Comparison of ENCODE assay signal across 21 cellular contexts in genomic region chr14:22648506-22648905, GRCh38. TPM values are rescaled to one million over a fixed set of nuclear protein-coding genes. Genes with fewer than 3 reads are reported as not detected.
"Had no signal": no experiment of that assay in that cellular context is flagged by ENCODE, and none has a peak within 500 bp of the region (broad histone marks: within the 10 kb centered on the region; RNA-seq: fewer than 3 reads in every experiment).

No MANE protein-coding gene starts in this region.

- H3K27ac Mint-ChIP-seq: activated CD8-positive, alpha-beta memory T cell treated with anti-CD3 and anti-CD28 coated beads, Interleukin-2, amount 10 ng/mL, durations not matched to agents 7 days and 5 days; activated naive CD4-positive, alpha-beta T cell treated with anti-CD3 and anti-CD28 coated beads, Interleukin-2, amount 50 U/mL, for 72 hours; natural killer cell; stimulated activated naive CD8-positive, alpha-beta T cell treated with anti-CD3 and anti-CD28 coated beads, Interleukin-15, Interleukin-2, amounts not matched to agents 100 ng/mL and 50 ng/mL, for 24 hours; T-helper 2 cell treated with Interferon-gamma antibody and Interleukin-4, amounts not matched to agents 5 μg/mL and 100 μg/mL, for 36 hours had no signal

- H3K36me3 ChIP-seq: prostate gland, tibial artery had no signal

- H3K27me3 Mint-ChIP-seq: activated CD8-positive, alpha-beta memory T cell treated with anti-CD3 and anti-CD28 coated beads, Interleukin-2, amount 10 ng/mL, durations not matched to agents 7 days and 5 days; stimulated activated naive CD8-positive, alpha-beta T cell treated with anti-CD3 and anti-CD28 coated beads, Interleukin-15, Interleukin-2, amounts not matched to agents 100 ng/mL and 50 ng/mL, for 24 hours had no signal

- H3K4me1 ChIP-seq: prostate gland had no signal

- H3K4me3 ChIP-seq: dorsolateral prefrontal cortex, lung, mucosa of descending colon, prostate gland, tibial artery had no signal

- H3K9me3 ChIP-seq: mucosa of descending colon, prostate gland, tibial artery had no signal

- H3K27me3 ChIP-seq: dorsolateral prefrontal cortex, tibial artery had no signal

- H3K4me1 Mint-ChIP-seq: natural killer cell had no signal

- H3K9me3 Mint-ChIP-seq: activated naive CD4-positive, alpha-beta T cell treated with anti-CD3 and anti-CD28 coated beads, Interleukin-2, amount 50 U/mL, for 72 hours; activated T-cell treated with anti-CD3 and anti-CD28 coated beads, Interleukin-2, amount 50 U/mL, for 4 hours; natural killer cell; stimulated activated naive CD8-positive, alpha-beta T cell treated with anti-CD3 and anti-CD28 coated beads, Interleukin-15, Interleukin-2, amounts not matched to agents 100 ng/mL and 50 ng/mL, for 24 hours; T-helper 2 cell treated with Interferon-gamma antibody and Interleukin-4, amounts not matched to agents 5 μg/mL and 100 μg/mL, for 36 hours had no signal

- DNase-seq: activated CD4-positive, alpha-beta T cell treated with anti-CD3 and anti-CD28 coated beads, Interleukin-2, amount 50 U/mL, for 4 hours; activated CD4-positive, CD25-positive, alpha-beta regulatory T cell treated with anti-CD3 and anti-CD28 coated beads, Interleukin-2, amount 50 U/mL, for 72 hours; activated CD8-positive, alpha-beta memory T cell treated with anti-CD3 and anti-CD28 coated beads, Interleukin-2, amount 10 ng/mL, durations not matched to agents 7 days and 5 days; activated effector memory CD4-positive, alpha-beta T cell treated with anti-CD3 and anti-CD28 coated beads, Interleukin-2, amount 50 U/mL, for 16 hours; activated T-cell treated with anti-CD3 and anti-CD28 coated beads, Interleukin-2, amount 50 U/mL, for 4 hours; amygdala; dorsolateral prefrontal cortex; hypothalamus; left cardiac atrium; mucosa of descending colon; natural killer cell; stimulated activated CD4-positive, alpha-beta T cell treated with anti-CD3 and anti-CD28 coated beads, Interleukin-4, amount 100 ng/mL, for 1 hour; stimulated activated CD8-positive, alpha-beta memory T cell treated with anti-CD3 and anti-CD28 coated beads, Interleukin-4, amount 100 ng/mL, for 48 hours; SW 1271; tibial artery had no signal

- H3K36me3 Mint-ChIP-seq: activated CD8-positive, alpha-beta memory T cell treated with anti-CD3 and anti-CD28 coated beads, Interleukin-2, amount 10 ng/mL, durations not matched to agents 7 days and 5 days; activated naive CD4-positive, alpha-beta T cell treated with anti-CD3 and anti-CD28 coated beads, Interleukin-2, amount 50 U/mL, for 72 hours; natural killer cell had no signal

- H3K4me3 Mint-ChIP-seq: activated CD8-positive, alpha-beta memory T cell treated with anti-CD3 and anti-CD28 coated beads, Interleukin-2, amount 10 ng/mL, durations not matched to agents 7 days and 5 days; activated T-cell treated with anti-CD3 and anti-CD28 coated beads, Interleukin-2, amount 50 U/mL, for 4 hours; natural killer cell; stimulated activated naive CD8-positive, alpha-beta T cell treated with anti-CD3 and anti-CD28 coated beads, Interleukin-15, Interleukin-2, amounts not matched to agents 100 ng/mL and 50 ng/mL, for 24 hours; T-helper 2 cell treated with Interferon-gamma antibody and Interleukin-4, amounts not matched to agents 5 μg/mL and 100 μg/mL, for 36 hours had no signal

- H3K27ac ChIP-seq: dorsolateral prefrontal cortex, prostate gland, tibial artery had no signal

- ATAC-seq: activated CD8-positive, alpha-beta memory T cell treated with anti-CD3 and anti-CD28 coated beads, Interleukin-2, amount 10 ng/mL, durations not matched to agents 7 days and 5 days; activated naive CD4-positive, alpha-beta T cell treated with anti-CD3 and anti-CD28 coated beads, Interleukin-2, amount 50 U/mL, for 72 hours; activated T-cell treated with anti-CD3 and anti-CD28 coated beads, Interleukin-2, amount 50 U/mL, for 4 hours; left cardiac atrium; mucosa of descending colon; natural killer cell had no signal

RNA-seq across cellular contexts. Expression of gene OR6J1, which starts 4.4 kb away (rescaled TPM):
- total RNA-seq: activated CD8-positive, alpha-beta memory T cell treated with anti-CD3 and anti-CD28 coated beads, Interleukin-2, amount 10 ng/mL, durations not matched to agents 7 days and 5 days; activated naive CD4-positive, alpha-beta T cell treated with anti-CD3 and anti-CD28 coated beads, Interleukin-2, amount 50 U/mL, for 72 hours; activated T-cell treated with anti-CD3 and anti-CD28 coated beads, Interleukin-2, amount 50 U/mL, for 4 hours; fibroblast of lung; left cardiac atrium; mucosa of descending colon; natural killer cell; prostate gland had no signal
